Comparison of ENCODE assay signal across 9 cellular contexts in genomic region chrX:107935200-107935599, GRCh38. TPM values are rescaled to one million over a fixed set of nuclear protein-coding genes. Genes with fewer than 3 reads are reported as not detected.
DNase-seq lines count a peak whose midpoint lies in the region; TF ChIP-seq lines count a peak whose summit lies in the region.
"Had no signal": no experiment of that assay in that cellular context is flagged by ENCODE, and none has a peak within 500 bp of the region (broad histone marks: within the 10 kb centered on the region; RNA-seq: fewer than 3 reads in every experiment).

No MANE protein-coding gene starts in this region.

- no peaks in the 10 kb centered on the region for H3K9me3 ChIP-seq in HAP-1

- H3K36me3 ChIP-seq in HAP-1 (replicated peaks): no peaks in the 10 kb centered on the region

- H3K27me3 ChIP-seq in HAP-1 (ENCODE audit: low read depth): peaks cover 2% of the 10 kb centered on the region; the same call in 1 of the 2 replicates

- DNase-seq in HCEC 1CT (peak; percentile 53), RPMI7951 (ENCODE audit: low read depth) (peak; percentile 15), fibroblast of peridontal ligament (ENCODE audit: extremely low read depth) (peak; percentile 1), renal cortical epithelial cell (ENCODE audit: low read depth) (peak; percentile 72), HAP-1 (ENCODE audit: low spot score in 2 of 2) (no peak), GM13976 (ENCODE audit: low spot score) (no peak), anterior cingulate cortex (lab: John Stamatoyannopoulos, UW) (no peak)
- no peak for DNase-seq in stimulated activated CD4-positive, alpha-beta T cell treated with anti-CD3 and anti-CD28 coated beads, Interleukin-15, amount 100 ng/mL, for 24 hours

- in situ Hi-C loops in HAP-1 (cut with MboI; ENCODE audit: low sequenced_read_pairs) (no loop called here), GM13976 (cut with MboI; ENCODE audit: low sequenced_read_pairs, unreplicated experiment) (no loop called here)

- TF ChIP-seq CTCF in GM13976 (IDR thresholded peaks at IDR 0.05; ENCODE audit: borderline replicate concordance, control extremely low read depth, extremely low read depth, insufficient read depth, missing control alignments): no peak

- no peaks in the 10 kb centered on the region; the same call in 1 of the 2 replicates for H3K4me1 ChIP-seq in HAP-1

- H3K4me3 ChIP-seq in HAP-1: no peak overlapping the region

RNA-seq across cellular contexts. Expression of gene TEX13B, which starts 47.0 kb away (rescaled TPM):
- 0.12 TPM in 1 of 2 replicates, not detected in the other for total RNA-seq in RPMI7951 (2014; rRNA removed; shearing (Covaris generic))
- not detected in 2 replicates for total RNA-seq in renal cortical epithelial cell
- total RNA-seq: temporal lobe had no signal

Comparison
In these comparisons a context has a peak if more than half of its experiments do, and no peak if none do; other contexts are left out.
1. DNase-seq: peak in HCEC 1CT (single experiment), RPMI7951 (single experiment), fibroblast of peridontal ligament (single experiment) and renal cortical epithelial cell (single experiment); none in stimulated activated CD4-positive, alpha-beta T cell treated with anti-CD3 and anti-CD28 coated beads, Interleukin-15, amount 100 ng/mL, for 24 hours (single experiment), HAP-1 (0 of 2), GM13976 (single experiment) and anterior cingulate cortex (0 of 58).